In genomic region chr10:76036410-76036940, GRCh38 we compare ENCODE assay signal across 8 cellular contexts.
DNase-seq lines count a peak whose midpoint lies in the region; ATAC-seq, FAIRE-seq and TF ChIP-seq lines count a peak whose summit lies in the region.

No MANE protein-coding gene starts in this region.

- no peaks in the 10 kb centered on the region for H3K27me3 ChIP-seq in neutrophil

- no peaks in the 10 kb centered on the region for H3K36me3 ChIP-seq in neutrophil

- H3K4me3 Mint-ChIP-seq in activated T-cell treated with anti-CD3 and anti-CD28 coated beads, Interleukin-2, amount 50 U/mL, for 4 hours, result no peak overlapping the region

- DNase-seq in GM12865 (ENCODE audit: low read depth) (peak; percentile 66), NCI-H69 (lab: John Stamatoyannopoulos, UW) (peak; percentile 63), fibroblast of villous mesenchyme (ENCODE audit: low read depth) (peak; percentile 71), urothelium cell line (ENCODE audit: low spot score) (peak; percentile 81)
- peak; percentile 26 for DNase-seq in activated T-cell treated with anti-CD3 and anti-CD28 coated beads, Interleukin-2, amount 50 U/mL, for 4 hours

- no peaks in the 10 kb centered on the region for H3K4me1 Mint-ChIP-seq in activated T-cell treated with anti-CD3 and anti-CD28 coated beads, Interleukin-2, amount 50 U/mL, for 4 hours (ENCODE audit: low read depth)

- FAIRE-seq in A204.1 (lab: Jason Lieb, UNC), result peak; percentile 74
- no peak for FAIRE-seq in urothelium cell line (lab: Jason Lieb, UNC)

- H3K4me1 ChIP-seq in neutrophil (ENCODE audit: control insufficient read depth in 1 of 2, insufficient read depth in 1 of 2, low read depth in 1 of 2, low read length in 1 of 2), result peaks cover 0 to 8% of the 10 kb centered on the region in 2 experiments

- H3K36me3 Mint-ChIP-seq in activated T-cell treated with anti-CD3 and anti-CD28 coated beads, Interleukin-2, amount 50 U/mL, for 4 hours (ENCODE audit: insufficient read depth), result no peaks in the 10 kb centered on the region

- H3K4me3 ChIP-seq in GM12865 (ENCODE audit: low read depth, low read length), result no peak overlapping the region
- H3K4me3 ChIP-seq in fibroblast of villous mesenchyme (ENCODE audit: low read depth, low read length), result no peak overlapping the region
- no peak overlapping the region for H3K4me3 ChIP-seq in neutrophil (ENCODE audit: low read depth in 1 of 2, low read length in 1 of 2)

- peak; percentile 92 for TF ChIP-seq CTCF in GM12865 (IDR thresholded peaks at IDR 0.05; ENCODE audit: insufficient read depth, low read depth, low read length, missing control alignments)
- peak; percentile 86 for TF ChIP-seq CTCF in fibroblast of villous mesenchyme (IDR thresholded peaks at IDR 0.05; ENCODE audit: insufficient read depth, low read depth, low read length)
- TF ChIP-seq CTCF in neutrophil (IDR thresholded peaks at IDR 0.05), result peak; percentile 61

- peaks cover 2% of the 10 kb centered on the region for H3K27me3 Mint-ChIP-seq in activated T-cell treated with anti-CD3 and anti-CD28 coated beads, Interleukin-2, amount 50 U/mL, for 4 hours (ENCODE audit: low read depth)

- H3K9me3 Mint-ChIP-seq in activated T-cell treated with anti-CD3 and anti-CD28 coated beads, Interleukin-2, amount 50 U/mL, for 4 hours, result peaks cover 3% of the 10 kb centered on the region

- H3K27ac ChIP-seq in neutrophil, result no peak overlapping the region

- peak; percentile 91 for ATAC-seq in HG02885 (IDR thresholded peaks at IDR 0.05; ENCODE audit: poor library complexity, unreplicated experiment)
- ATAC-seq in activated T-cell treated with anti-CD3 and anti-CD28 coated beads, Interleukin-2, amount 50 U/mL, for 4 hours, result no peak

- no peaks in the 10 kb centered on the region for H3K9me3 ChIP-seq in neutrophil

Comparison
In these comparisons a context has a peak if more than half of its experiments do, and no peak if none do; other contexts are left out.
1. DNase-seq: peak in every context shown above with its lines; median percentile 81 in urothelium cell line; 71 in fibroblast of villous mesenchyme; 66 in GM12865; 63 in NCI-H69; 26 in activated T-cell treated with anti-CD3 and anti-CD28 coated beads, Interleukin-2, amount 50 U/mL, for 4 hours.